In the genomic region with DNA sequence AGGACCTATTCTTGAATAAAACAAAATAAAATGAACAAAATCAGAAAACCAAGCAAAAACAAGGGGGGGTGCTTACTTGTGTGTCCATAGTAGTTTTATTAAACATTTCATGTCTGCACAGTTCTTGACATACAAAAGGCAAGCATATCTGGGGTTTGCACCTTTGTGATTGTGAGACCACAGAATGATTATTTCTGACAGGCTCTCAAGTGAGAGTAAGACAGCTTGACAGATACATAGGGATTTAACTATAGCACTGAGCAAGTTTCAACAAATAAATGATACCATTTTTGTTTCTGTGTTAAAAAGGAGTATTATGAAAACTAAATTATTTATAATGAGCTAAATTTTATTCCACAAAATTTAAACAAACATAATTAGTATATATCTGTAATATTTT, we compare ENCODE assay signal across 11 cellular contexts.
"Had no signal": no experiment of that assay in that cellular context is flagged by ENCODE, and none has a peak within 500 bp of the region (broad histone marks: within the 10 kb centered on the region; RNA-seq: fewer than 3 reads in every experiment).

No MANE protein-coding gene starts in this region.

- H2AFZ ChIP-seq: GM23248, GM23338 had no signal

- H3K36me3 ChIP-seq: HAP-1 had no signal

- H3K9ac ChIP-seq: GM23248 had no signal

- H3K27ac ChIP-seq: GM23248 had no signal

- FAIRE-seq: H1, H54 had no signal

- H3K4me3 Mint-ChIP-seq: GM23338, H9, HFFc6 had no signal

- H3K4me3 ChIP-seq: GM23248, GM23338, HAP-1 had no signal

- H3K27ac Mint-ChIP-seq: GM23338, H9, HFFc6 had no signal

- DNase-seq: GM23248, GOT3, H7, H9, HCEC 1CT, HFFc6 had no signal

- H3K9me3 Mint-ChIP-seq: GM23338, H9 had no signal

- H3K9me3 ChIP-seq: HAP-1 had no signal

- ATAC-seq: GM23338, HCT116 had no signal

- H3K4me2 ChIP-seq: GM23338 had no signal

- H3K4me1 Mint-ChIP-seq: GM23338 had no signal
